Comparison of ENCODE assay signal across 8 cellular contexts in the genomic region with DNA sequence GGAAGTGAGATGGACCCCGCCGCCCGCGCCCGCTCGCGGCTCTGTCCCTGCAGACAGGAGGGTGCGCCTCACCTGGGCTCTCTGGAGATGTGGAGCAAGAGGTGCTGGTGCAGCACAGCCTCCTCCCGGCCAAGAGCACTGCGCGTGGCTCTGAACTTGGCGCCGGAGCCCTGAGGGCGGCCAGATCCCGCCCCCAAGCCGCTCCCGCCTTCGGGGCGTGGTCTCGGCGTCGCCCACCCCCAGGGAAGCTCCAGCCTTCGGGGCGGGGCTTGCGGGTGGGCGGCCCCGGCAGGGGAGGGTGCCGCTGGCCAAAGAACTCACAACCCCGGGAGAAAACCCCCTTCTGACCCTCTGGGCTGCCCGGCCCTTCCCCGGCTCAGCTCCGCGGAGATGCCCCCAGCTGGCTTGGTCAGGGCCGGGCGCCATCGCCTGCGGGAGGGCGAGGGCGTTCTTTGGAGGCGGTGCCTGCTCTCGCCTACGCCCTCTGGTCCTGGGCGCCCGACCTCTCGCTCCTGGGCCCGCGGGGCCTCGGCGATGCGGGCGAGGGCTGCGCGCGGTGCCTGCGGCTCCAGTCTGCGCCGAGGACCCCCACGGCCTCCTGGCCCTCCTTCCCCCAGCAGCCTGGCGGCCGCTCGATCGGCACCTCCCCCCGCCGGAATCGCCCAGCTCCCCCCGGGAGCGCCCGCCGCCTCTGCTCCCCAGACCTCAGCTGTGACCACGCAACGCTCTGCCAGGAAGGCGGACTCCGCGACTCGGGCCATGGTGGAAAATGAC. TPM values are rescaled to one million over a fixed set of nuclear protein-coding genes. Genes with fewer than 3 reads are reported as not detected.
DNase-seq lines count a peak whose midpoint lies in the region; ATAC-seq and TF ChIP-seq lines count a peak whose summit lies in the region.

Gene ZNF488 (minus strand): TSS at position 146 of the 774 bp plus-strand sequence. CDS start 15,464 bp downstream, outside the sequence.

- no peaks in the 10 kb centered on the region for H3K9me2 ChIP-seq in MM.1S (replicated peaks; ENCODE audit: insufficient read depth, low read length)

- H3K9me3 ChIP-seq in MM.1S (replicated peaks; ENCODE audit: insufficient read depth, low read length) (no peaks in the 10 kb centered on the region), ovary (no peaks in the 10 kb centered on the region), testis (no peaks in the 10 kb centered on the region)

- no peaks in the 10 kb centered on the region for H3K36me3 ChIP-seq in MM.1S (replicated peaks; ENCODE audit: insufficient read depth, low read length)
- no peaks in the 10 kb centered on the region for H3K36me3 ChIP-seq in ovary
- no peaks in the 10 kb centered on the region for H3K36me3 ChIP-seq in testis (ENCODE audit: low read depth, missing control alignments)

- peak; percentile 99 for ATAC-seq in Right ventricle myocardium inferior

- H4K20me1 ChIP-seq in MM.1S (ENCODE audit: insufficient read depth, low read length): no peaks in the 10 kb centered on the region; the same call in 1 of the 2 replicates

- H3K27me3 ChIP-seq in MM.1S (replicated peaks; ENCODE audit: insufficient read depth, low read length) (peaks cover 58% of the 10 kb centered on the region), ovary (no peaks in the 10 kb centered on the region), testis (no peaks in the 10 kb centered on the region)

- H3K27ac ChIP-seq in MM.1S (ENCODE audit: low read length) (no peak within 1 kb of the TSS), ovary (peak within 1 kb of the TSS; percentile 3 to 68), testis (peak within 1 kb of the TSS; percentile 34 to 70)

- H3K4me2 ChIP-seq in MM.1S (ENCODE audit: low read depth, low read length): peak within 1 kb of the TSS; percentile 81

- H3K4me1 Mint-ChIP-seq in activated naive CD8-positive, alpha-beta T cell treated with anti-CD3 and anti-CD28 coated beads for 36 hours: peaks cover 10% of the 10 kb centered on the region

- TF ChIP-seq POLR2A in ovary (IDR thresholded peaks at IDR 0.05) (no peak), testis (IDR thresholded peaks at IDR 0.05) (no peak)

- H3K9ac ChIP-seq in MM.1S (ENCODE audit: low read length): no peak within 1 kb of the TSS

- DNase-seq in ELF-1 (ENCODE audit: low read depth, low spot score): peak; percentile 90
- peak; percentile 54 for DNase-seq in HCEC 1CT
- DNase-seq in MM.1S: peak; percentile 87
- peak; percentile 73 for DNase-seq in SKM-1 (lab: John Stamatoyannopoulos, UW; ENCODE audit: unreplicated experiment)
- peak; percentile 85 for DNase-seq in activated naive CD8-positive, alpha-beta T cell treated with anti-CD3 and anti-CD28 coated beads for 36 hours
- DNase-seq in Right ventricle myocardium inferior (ENCODE audit: missing footprints): peak; percentile 90
- peak; percentile 79 to 90 (median 84) for DNase-seq in ovary
- DNase-seq in testis: peak; percentile 84

- H3F3A ChIP-seq in MM.1S (ENCODE audit: insufficient read depth, low read length): no peaks in the 10 kb centered on the region

- 0 to 1% (median 1%) methylated on average over 69 to 75 of the region's 75 CpGs for WGBS in ovary, 3 donors
- WGBS in testis, 2 donors: 0 to 1% methylated on average over 15 to 47 of the region's 75 CpGs

- peak within 1 kb of the TSS; percentile 89 for H2AFZ ChIP-seq in MM.1S (ENCODE audit: low read length)

- H3K4me3 Mint-ChIP-seq in activated naive CD8-positive, alpha-beta T cell treated with anti-CD3 and anti-CD28 coated beads for 36 hours: peak within 1 kb of the TSS; percentile 85

- H3K27ac Mint-ChIP-seq in activated naive CD8-positive, alpha-beta T cell treated with anti-CD3 and anti-CD28 coated beads for 36 hours: peak within 1 kb of the TSS; percentile 4

- no peaks in the 10 kb centered on the region for H3K79me2 ChIP-seq in MM.1S (ENCODE audit: low read length)

- intact Hi-C loops in Right ventricle myocardium inferior (cut with DNase I): no loop called here
- intact Hi-C loops in ovary (cut with DNase I): loop anchor here in 1 of 4 donors (10.0 kb wide), 1 partner anchor 1100 kb away; the partner anchor contains the start of gene ANTXRL
- intact Hi-C loops in testis (cut with DNase I; ENCODE audit: low total_unique reads): no loop called here

- TF ChIP-seq CTCF in MM.1S (IDR thresholded peaks at IDR 0.05; ENCODE audit: low read length) (no peak), ovary (IDR thresholded peaks at IDR 0.05) (no peak), testis (IDR thresholded peaks at IDR 0.05) (no peak)

- H3K4me3 ChIP-seq in MM.1S (ENCODE audit: low read length) (peak within 1 kb of the TSS; percentile 86), ovary (peak within 1 kb of the TSS; percentile 96), testis (peak within 1 kb of the TSS; percentile 79 to 92)

- TF ChIP-seq EP300 in ovary (IDR thresholded peaks at IDR 0.05): no peak

- H3K36me3 Mint-ChIP-seq in activated naive CD8-positive, alpha-beta T cell treated with anti-CD3 and anti-CD28 coated beads for 36 hours: peaks cover 2% of the 10 kb centered on the region

- peaks cover 4% of the 10 kb centered on the region; the same call in 1 of the 2 replicates for H3K4me1 ChIP-seq in MM.1S (ENCODE audit: low read length)
- H3K4me1 ChIP-seq in ovary (ENCODE audit: insufficient read depth): no peaks in the 10 kb centered on the region
- H3K4me1 ChIP-seq in testis: no peaks in the 10 kb centered on the region

- peaks cover 68% of the 10 kb centered on the region for H3K27me3 Mint-ChIP-seq in activated naive CD8-positive, alpha-beta T cell treated with anti-CD3 and anti-CD28 coated beads for 36 hours

- H3K9me3 Mint-ChIP-seq in activated naive CD8-positive, alpha-beta T cell treated with anti-CD3 and anti-CD28 coated beads for 36 hours: peaks cover 7% of the 10 kb centered on the region

RNA-seq across cellular contexts. Expression of gene ZNF488, which starts in this region (rescaled TPM):
- total RNA-seq in activated naive CD8-positive, alpha-beta T cell treated with anti-CD3 and anti-CD28 coated beads for 36 hours: under 1 TPM; 0.33 to 0.50 TPM
- total RNA-seq in Right ventricle myocardium inferior (not detected), ovary (under 1 TPM; 0.15 to 0.57 (median 0.20) TPM), testis (1 to 10 TPM; 2.7 to 3.2 TPM)
- polyA plus RNA-seq in ovary (under 1 TPM; 0.34 to 0.42 TPM), testis (ENCODE audit: insufficient read depth, low read depth, low replicate concordance) (2.0 TPM)

Comparison
In these comparisons a context has a peak if more than half of its experiments do, and no peak if none do; other contexts are left out.
1. Peak in DNase-seq in activated naive CD8-positive, alpha-beta T cell treated with anti-CD3 and anti-CD28 coated beads for 36 hours; RNA of the gene not detected or under 1 TPM.
2. Peak in DNase-seq and ATAC-seq in Right ventricle myocardium inferior; RNA of the gene not detected or under 1 TPM.
3. Peak in DNase-seq, H3K4me3 ChIP-seq and H3K27ac ChIP-seq in ovary; RNA of the gene not detected or under 1 TPM.